In genomic region chr20:44642203-44643153, GRCh38 we compare ENCODE assay signal across 1 cellular context.
TF ChIP-seq lines count a peak whose summit lies in the region.

No MANE protein-coding gene starts in this region.

TF ChIP-seq in HepG2, 621 proteins besides CTCF, POLR2A, EP300 and RAD21 (continued from another document and continues in another):
- TF ChIP-seq ZNF331 (CRISPR knock-in tag; IDR thresholded peaks at IDR 0.05) (peak; percentile 6; the same call in 1 of the 2 replicates), ZNF678 (CRISPR knock-in tag; IDR thresholded peaks at IDR 0.05) (peak; percentile 64; the same call in 1 of the 2 replicates), ZFP91 (CRISPR knock-in tag; IDR thresholded peaks at IDR 0.05; ENCODE audit: borderline replicate concordance) (peak; percentile 99), RARA (CRISPR knock-in tag; IDR thresholded peaks at IDR 0.05) (peak; percentile 30; the same call in 1 of the 2 replicates), THAP9 (CRISPR knock-in tag; IDR thresholded peaks at IDR 0.05; ENCODE audit: borderline replicate concordance) (peak; percentile 56; the same call in 1 of the 2 replicates), ZNF350 (CRISPR knock-in tag; IDR thresholded peaks at IDR 0.05; ENCODE audit: borderline replicate concordance, low read depth) (0 out of 2 replicates have a peak, but pooled peaks have one; percentile 28), ZNF768 (CRISPR knock-in tag; IDR thresholded peaks at IDR 0.05) (peak; percentile 49; the same call in 1 of the 2 replicates), DPF2 (CRISPR knock-in tag; IDR thresholded peaks at IDR 0.05; ENCODE audit: borderline replicate concordance, low read depth) (0 out of 2 replicates have a peak, but pooled peaks have one; percentile 31), SPEN (CRISPR knock-in tag; IDR thresholded peaks at IDR 0.05; ENCODE audit: low read depth) (0 out of 2 replicates have a peak, but pooled peaks have one; percentile 2), PAXIP1 (CRISPR knock-in tag; conservative IDR thresholded peaks at IDR 0.05) (peak; percentile 53; the same call in 1 of the 2 replicates), ELF1 (CRISPR knock-in tag; IDR thresholded peaks at IDR 0.05) (peak; percentile 46), EEA1 (CRISPR knock-in tag; IDR thresholded peaks at IDR 0.05; ENCODE audit: borderline replicate concordance) (peak; percentile 39; the same call in 1 of the 2 replicates), CBFB (CRISPR knock-in tag; IDR thresholded peaks at IDR 0.05) (no peak), RXRA (CRISPR knock-in tag; IDR thresholded peaks at IDR 0.05) (peak; percentile 47; the same call in 1 of the 2 replicates), KLF6 (CRISPR knock-in tag; IDR thresholded peaks at IDR 0.05) (no peak), ZNF609 (CRISPR knock-in tag; IDR thresholded peaks at IDR 0.05; ENCODE audit: borderline replicate concordance) (peak; percentile 19; the same call in 1 of the 2 replicates), ZBTB1 (CRISPR knock-in tag; IDR thresholded peaks at IDR 0.05; ENCODE audit: borderline replicate concordance) (no peak), ZBTB49 (CRISPR knock-in tag; IDR thresholded peaks at IDR 0.05; ENCODE audit: borderline replicate concordance) (peak; percentile 4; the same call in 1 of the 2 replicates), ZNF510 (CRISPR knock-in tag; IDR thresholded peaks at IDR 0.05; ENCODE audit: low read depth) (0 out of 2 replicates have a peak, but pooled peaks have one; percentile 42), PITX1 (CRISPR knock-in tag; IDR thresholded peaks at IDR 0.05) (no peak), ZEB1 (IDR thresholded peaks at IDR 0.05; ENCODE audit: insufficient replicate concordance, low read depth) (peak; percentile 74), ZNF770 (CRISPR knock-in tag; IDR thresholded peaks at IDR 0.05) (peak; percentile 44; the same call in 1 of the 2 replicates), ZNF782 (CRISPR knock-in tag; IDR thresholded peaks at IDR 0.05; ENCODE audit: borderline replicate concordance) (0 out of 2 replicates have a peak, but pooled peaks have one; percentile 67), POGK (CRISPR knock-in tag; conservative IDR thresholded peaks at IDR 0.05) (peak; percentile 80), ZNF607 (CRISPR knock-in tag; IDR thresholded peaks at IDR 0.05; ENCODE audit: borderline replicate concordance) (peak; percentile 38; the same call in 1 of the 2 replicates), ZHX1 (CRISPR knock-in tag; IDR thresholded peaks at IDR 0.05; ENCODE audit: low read depth) (0 out of 2 replicates have a peak, but pooled peaks have one; percentile 28), ZNF605 (CRISPR knock-in tag; IDR thresholded peaks at IDR 0.05) (peak; percentile 47; the same call in 1 of the 2 replicates), ZSCAN29 (CRISPR knock-in tag; conservative IDR thresholded peaks at IDR 0.05) (0 out of 2 replicates have a peak, but pooled peaks have one; percentile 59), SALL1 (CRISPR knock-in tag; IDR thresholded peaks at IDR 0.05) (peak; percentile 28), KMT2A (CRISPR knock-in tag; IDR thresholded peaks at IDR 0.05) (no peak)
